Comparison of ENCODE assay signal across 8 cellular contexts in the genomic region with DNA sequence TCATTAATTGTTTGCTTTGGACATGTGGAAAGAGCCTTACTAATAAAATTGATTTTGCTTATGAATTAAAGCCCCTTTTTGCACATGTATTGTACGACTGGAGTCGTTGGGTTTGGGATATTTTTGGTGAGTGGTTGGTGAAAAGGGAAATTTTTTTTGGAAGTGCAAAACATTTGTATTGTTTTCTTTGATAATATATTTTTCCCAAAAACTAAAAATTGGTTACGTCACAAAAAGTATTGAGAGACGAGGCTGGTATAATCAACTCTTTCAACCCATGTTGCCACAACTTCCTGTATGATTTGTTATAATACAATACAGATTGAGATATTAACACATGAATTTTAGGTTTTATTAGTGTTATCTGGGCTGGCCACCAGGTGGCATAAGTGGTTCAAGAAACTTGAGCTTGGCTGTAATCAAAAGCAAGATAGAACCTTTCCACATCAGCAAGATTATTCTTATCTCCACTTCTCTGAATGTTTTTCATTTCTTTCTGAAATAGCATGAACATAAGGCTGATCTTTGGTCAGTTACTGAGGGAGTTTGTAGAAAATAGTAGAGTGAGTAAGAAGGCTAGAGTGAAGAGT. TPM values are rescaled to one million over a fixed set of nuclear protein-coding genes. Genes with fewer than 3 reads are reported as not detected.
A peak's percentile ranks its signal among the peaks of the same experiment; 100 is the strongest.
DNase-seq lines count a peak whose midpoint lies in the region; ATAC-seq, FAIRE-seq and TF ChIP-seq lines count a peak whose summit lies in the region.

No MANE protein-coding gene starts in this region.

- no peak overlapping the region for H3K27ac ChIP-seq in RWPE1

- POLR2A ChIA-PET in RWPE1 (lab: Yijun Ruan, JAX; ENCODE audit: low non-redundant PET): interaction anchor here (1.4 kb wide), 1 partner anchor 81 kb away, joined by 5 read pairs; no protein-coding TSS in a partner anchor

- peak; percentile 72 for FAIRE-seq in frontal cortex (lab: Jason Lieb, UNC)

- peak; percentile 66 for TF ChIP-seq CTCF in RWPE1 (conservative IDR thresholded peaks at IDR 0.05; ENCODE audit: low read depth)

- ATAC-seq in GM21381 (IDR thresholded peaks at IDR 0.05; ENCODE audit: unreplicated experiment): no peak
- no peak for ATAC-seq in GM19328 (IDR thresholded peaks at IDR 0.05; ENCODE audit: unreplicated experiment)

- in situ Hi-C loops in KBM-7 (cut with MboI; ENCODE audit: low pct_unique_long_range_greater_than_20kb, low sequenced_read_pairs): loop anchor here (10.0 kb wide), 1 partner anchor 87 kb away; a partner anchor contains a TSS

- CTCF ChIA-PET in RWPE1 (lab: Yijun Ruan, JAX): interaction anchor here (0.5 to 2.2 kb wide), 13 partner anchors 11 to 452 kb away, joined by 3 to 24 read pairs (median 3); a partner anchor contains a TSS

- DNase-seq in DMS 273 (lab: John Stamatoyannopoulos, UW; ENCODE audit: unreplicated experiment): peak; percentile 82
- peak; percentile 71 for DNase-seq in KBM-7
- DNase-seq in RWPE1 (ENCODE audit: low spot score): peak; percentile 45
- peak; percentile 22 to 29 for DNase-seq in activated T-helper 1 cell treated with anti-CD3 and anti-CD28 coated beads, Interleukin-2, amount 50 U/mL, for 16 hours (ENCODE audit: low read depth in 1 of 2, low spot score in 1 of 2)
- peak in 1 of 2 donors; percentile 15 for DNase-seq in frontal cortex (ENCODE audit: low spot score in 2 of 2)
- DNase-seq in pulmonary artery endothelial cell (ENCODE audit: low read depth, low spot score): peak; percentile 40

RNA-seq across cellular contexts. Expression of a gene that starts 8.7 kb away (rescaled TPM):
- total RNA-seq in frontal cortex (44.4 TPM), pulmonary artery endothelial cell (51.7 and 58.2 TPM in 2 replicates)

RNA-seq across cellular contexts. Expression of a gene that starts 42.7 kb away (rescaled TPM):
- total RNA-seq in frontal cortex (0.41 TPM), pulmonary artery endothelial cell (not detected in 2 replicates)
